In the genomic region with DNA sequence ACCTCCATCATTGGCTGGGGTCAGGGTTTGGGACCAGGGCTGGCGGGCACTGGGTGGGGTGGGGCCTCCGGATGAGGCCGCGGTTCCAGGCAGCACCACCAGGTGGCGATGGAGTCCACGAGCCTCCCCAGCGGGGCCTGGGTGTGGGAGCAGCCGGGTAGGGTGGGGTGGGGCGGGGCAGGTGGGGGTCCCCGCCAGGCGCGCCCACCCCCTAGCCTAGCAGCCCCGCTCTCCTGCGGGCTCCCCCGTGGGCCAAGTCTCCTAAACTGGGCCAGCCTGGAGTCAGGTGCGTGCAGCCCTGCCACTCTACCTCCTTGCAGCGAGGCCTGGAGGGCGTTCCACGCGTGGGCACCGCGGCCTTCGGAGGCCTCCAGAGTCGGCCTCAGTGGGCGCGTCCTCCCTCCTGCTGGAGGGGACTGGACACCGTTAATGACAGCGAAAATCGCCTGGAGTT, we compare ENCODE assay signal across 8 cellular contexts.
A peak's percentile ranks its signal among the peaks of the same experiment; 100 is the strongest.
DNase-seq lines count a peak whose midpoint lies in the region; ATAC-seq and TF ChIP-seq lines count a peak whose summit lies in the region.

No MANE protein-coding gene starts in this region.

- no peaks in the 10 kb centered on the region for H3K36me3 ChIP-seq in CD4-positive, alpha-beta memory T cell (ENCODE audit: insufficient read depth, low read length)
- H3K36me3 ChIP-seq in breast epithelium: no peaks in the 10 kb centered on the region

- peaks cover 3 to 8% of the 10 kb centered on the region in 2 donors for H3K27me3 Mint-ChIP-seq in CD4-positive, alpha-beta memory T cell

- ATAC-seq in HG02885 (IDR thresholded peaks at IDR 0.05; ENCODE audit: poor library complexity, unreplicated experiment) (peak; percentile 48), left colon (peak; percentile 86), HG03378 (IDR thresholded peaks at IDR 0.05; ENCODE audit: unreplicated experiment) (no peak)

- H3K27ac ChIP-seq in CD4-positive, alpha-beta memory T cell (ENCODE audit: low read depth, low read length): no peak overlapping the region
- H3K27ac ChIP-seq in breast epithelium: no peak overlapping the region

- peak; percentile 17 to 59 (median 53) for TF ChIP-seq CTCF in breast epithelium (IDR thresholded peaks at IDR 0.05)

- CTCF ChIA-PET in CD4-positive, alpha-beta memory T cell (lab: Charles Lee; ENCODE audit: partially characterized antibody): interaction anchor here (1.1 to 1.4 kb wide), 3 partner anchors 845 to 954 kb away, joined by 3 read pairs; no protein-coding TSS in a partner anchor

- no peaks in the 10 kb centered on the region for H3K9me3 Mint-ChIP-seq in CD4-positive, alpha-beta memory T cell

- no peaks in the 10 kb centered on the region for H3K27me3 ChIP-seq in CD4-positive, alpha-beta memory T cell (ENCODE audit: insufficient read depth, low read length)
- H3K27me3 ChIP-seq in breast epithelium: no peaks in the 10 kb centered on the region

- no peak overlapping the region for H3K27ac Mint-ChIP-seq in CD4-positive, alpha-beta memory T cell

- intact Hi-C loops in CD4-positive, alpha-beta memory T cell (cut with micrococcal nuclease): loop anchor here (1.0 to 5.0 kb wide), 4 partner anchors 230 to 1107 kb away; a partner anchor contains a TSS
- intact Hi-C loops in breast epithelium (cut with DNase I; ENCODE audit: low total_unique reads) (no loop called here), left colon (cut with DNase I, micrococcal nuclease) (loop anchor here in 1 of 2 donors (10.0 kb wide), 1 partner anchor 959 kb away; no protein-coding TSS in a partner anchor)

- no peaks in the 10 kb centered on the region for H3K4me1 ChIP-seq in CD4-positive, alpha-beta memory T cell (ENCODE audit: insufficient read depth, low read length)
- H3K4me1 ChIP-seq in breast epithelium: no peaks in the 10 kb centered on the region

- H3K9me3 ChIP-seq in CD4-positive, alpha-beta memory T cell (ENCODE audit: control insufficient read depth in 1 of 2, low read length in 2 of 2): no peaks in the 10 kb centered on the region
- H3K9me3 ChIP-seq in breast epithelium: no peaks in the 10 kb centered on the region

- no peak overlapping the region for H3K4me3 Mint-ChIP-seq in CD4-positive, alpha-beta memory T cell

- TF ChIP-seq POLR2A in breast epithelium (IDR thresholded peaks at IDR 0.05): no peak

- POLR2A ChIA-PET in CD4-positive, alpha-beta memory T cell (lab: Charles Lee; ENCODE audit: partially characterized antibody): no interaction called here

- DNase-seq in CD4-positive, alpha-beta memory T cell: peak; percentile 46 to 63 (median 54)
- peak; percentile 31 for DNase-seq in activated CD4-positive, CD25-positive, alpha-beta regulatory T cell treated with anti-CD3 and anti-CD28 coated beads, Interleukin-2, amount 50 U/mL, for 16 hours (ENCODE audit: low read depth, low spot score)
- DNase-seq in breast epithelium (ENCODE audit: low spot score in 2 of 2) (no peak), left colon (peak in 1 of 2 donors; percentile 66), T1000 (lab: John Stamatoyannopoulos, UW) (no peak)
- DNase-seq in stimulated activated CD4-positive, alpha-beta T cell treated with anti-CD3 and anti-CD28 coated beads, TNF-alpha, amount 100 ng/mL, for 24 hours (ENCODE audit: low read depth in 3 of 3): peak; percentile 37 to 58 (median 39)

- no peak overlapping the region for H3K4me3 ChIP-seq in CD4-positive, alpha-beta memory T cell (ENCODE audit: low read length in 2 of 2)
- peak overlapping the region in 1 of 3 donors; percentile 44 for H3K4me3 ChIP-seq in breast epithelium

- no peaks in the 10 kb centered on the region for H3K4me1 Mint-ChIP-seq in CD4-positive, alpha-beta memory T cell

- H3K36me3 Mint-ChIP-seq in CD4-positive, alpha-beta memory T cell: no peaks in the 10 kb centered on the region

Comparison
In these comparisons a context has a peak if more than half of its experiments do, and no peak if none do; other contexts are left out.
1. DNase-seq: peak in CD4-positive, alpha-beta memory T cell (5 of 5), activated CD4-positive, CD25-positive, alpha-beta regulatory T cell treated with anti-CD3 and anti-CD28 coated beads, Interleukin-2, amount 50 U/mL, for 16 hours (single experiment) and stimulated activated CD4-positive, alpha-beta T cell treated with anti-CD3 and anti-CD28 coated beads, TNF-alpha, amount 100 ng/mL, for 24 hours (3 of 3); none in breast epithelium (0 of 2) and T1000 (single experiment).